Comparison of ENCODE assay signal across 1 cellular context in the genomic region with DNA sequence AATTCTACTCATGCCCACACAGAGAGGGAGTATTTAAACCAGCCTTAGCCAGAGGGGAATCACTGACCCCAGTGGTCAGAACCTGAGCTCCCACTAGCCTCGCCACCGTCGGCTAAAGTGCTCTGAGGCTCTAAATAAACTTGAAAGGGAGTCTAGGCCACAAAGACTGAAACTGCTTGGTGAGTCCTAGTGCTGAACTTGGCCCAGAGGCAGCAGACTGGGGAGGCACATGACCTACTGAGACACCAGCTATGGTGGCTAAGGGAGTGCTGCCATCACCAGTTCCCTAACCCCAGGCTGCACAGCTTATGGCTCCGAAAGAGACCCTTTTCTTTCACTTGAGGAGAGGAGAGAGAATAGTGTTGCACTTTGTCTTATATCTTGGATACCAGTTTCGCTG.
TF ChIP-seq lines count a peak whose summit lies in the region.

No MANE protein-coding gene starts in this region.

TF ChIP-seq in GM23338, 12 proteins besides CTCF, POLR2A, EP300 and RAD21 (continued from another document):
- TF ChIP-seq ZNF462 (CRISPR knock-in tag; IDR thresholded peaks at IDR 0.05) (no peak), NANOG (IDR thresholded peaks at IDR 0.05; ENCODE audit: borderline replicate concordance) (no peak), POLR2AphosphoS5 (IDR thresholded peaks at IDR 0.05; ENCODE audit: low read depth) (no peak), EZH2phosphoT487 (IDR thresholded peaks at IDR 0.05; ENCODE audit: unreplicated experiment) (no peak), JUNB (IDR thresholded peaks at IDR 0.05; ENCODE audit: unreplicated experiment) (no peak), ZNF331 (CRISPR knock-in tag; IDR thresholded peaks at IDR 0.05; ENCODE audit: low read depth) (no peak)
- TF ChIP-seq, protein P1, sequence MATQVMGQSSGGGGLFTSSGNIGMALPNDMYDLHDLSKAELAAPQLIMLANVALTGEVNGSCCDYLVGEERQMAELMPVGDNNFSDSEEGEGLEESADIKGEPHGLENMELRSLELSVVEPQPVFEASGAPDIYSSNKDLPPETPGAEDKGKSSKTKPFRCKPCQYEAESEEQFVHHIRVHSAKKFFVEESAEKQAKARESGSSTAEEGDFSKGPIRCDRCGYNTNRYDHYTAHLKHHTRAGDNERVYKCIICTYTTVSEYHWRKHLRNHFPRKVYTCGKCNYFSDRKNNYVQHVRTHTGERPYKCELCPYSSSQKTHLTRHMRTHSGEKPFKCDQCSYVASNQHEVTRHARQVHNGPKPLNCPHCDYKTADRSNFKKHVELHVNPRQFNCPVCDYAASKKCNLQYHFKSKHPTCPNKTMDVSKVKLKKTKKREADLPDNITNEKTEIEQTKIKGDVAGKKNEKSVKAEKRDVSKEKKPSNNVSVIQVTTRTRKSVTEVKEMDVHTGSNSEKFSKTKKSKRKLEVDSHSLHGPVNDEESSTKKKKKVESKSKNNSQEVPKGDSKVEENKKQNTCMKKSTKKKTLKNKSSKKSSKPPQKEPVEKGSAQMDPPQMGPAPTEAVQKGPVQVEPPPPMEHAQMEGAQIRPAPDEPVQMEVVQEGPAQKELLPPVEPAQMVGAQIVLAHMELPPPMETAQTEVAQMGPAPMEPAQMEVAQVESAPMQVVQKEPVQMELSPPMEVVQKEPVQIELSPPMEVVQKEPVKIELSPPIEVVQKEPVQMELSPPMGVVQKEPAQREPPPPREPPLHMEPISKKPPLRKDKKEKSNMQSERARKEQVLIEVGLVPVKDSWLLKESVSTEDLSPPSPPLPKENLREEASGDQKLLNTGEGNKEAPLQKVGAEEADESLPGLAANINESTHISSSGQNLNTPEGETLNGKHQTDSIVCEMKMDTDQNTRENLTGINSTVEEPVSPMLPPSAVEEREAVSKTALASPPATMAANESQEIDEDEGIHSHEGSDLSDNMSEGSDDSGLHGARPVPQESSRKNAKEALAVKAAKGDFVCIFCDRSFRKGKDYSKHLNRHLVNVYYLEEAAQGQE (IDR thresholded peaks at IDR 0.05; ENCODE audit: unreplicated experiment), result no peak
